In genomic region chr1:88063605-88064004, GRCh38 we compare ENCODE assay signal across 1 cellular context.
TF ChIP-seq lines count a peak whose summit lies in the region.

No MANE protein-coding gene starts in this region.

TF ChIP-seq in SK-N-SH treated with all-trans-retinoic acid at 6 μM for 48 hours, 23 proteins besides CTCF, POLR2A, EP300 and RAD21 (continued from another document):
- TF ChIP-seq BACH2 (CRISPR knock-in tag; IDR thresholded peaks at IDR 0.05; ENCODE audit: borderline replicate concordance): no peak
